28 cellular contexts compared by ENCODE assay signal in the genomic region with DNA sequence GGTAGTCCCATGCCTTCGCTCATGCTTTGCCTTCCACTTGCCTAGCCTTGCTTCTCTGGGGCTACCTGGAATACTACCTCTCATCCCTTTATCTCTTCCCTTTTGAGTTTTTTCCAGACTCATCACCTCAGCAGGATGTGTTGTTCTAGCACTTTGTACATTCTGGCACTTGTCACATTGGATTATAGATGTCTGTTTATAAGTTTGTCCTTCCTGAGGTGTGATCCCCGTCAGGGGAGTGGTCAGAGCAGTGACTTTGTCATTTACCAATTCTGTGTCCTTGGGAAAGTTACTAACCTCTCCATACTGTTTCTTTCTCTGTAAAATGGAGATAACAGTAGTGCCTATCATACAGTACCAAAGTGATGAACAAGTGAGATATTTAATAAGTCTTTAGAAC.
"Had no signal": no experiment of that assay in that cellular context is flagged by ENCODE, and none has a peak within 500 bp of the region (broad histone marks: within the 10 kb centered on the region; RNA-seq: fewer than 3 reads in every experiment).

No MANE protein-coding gene starts in this region.

- H3K36me3 ChIP-seq: neural progenitor cell had no signal

- H3K9me3 Mint-ChIP-seq: immature natural killer cell; mesothelial cell of epicardium; naive B cell; natural killer cell; nephron progenitor cell; neural progenitor cell; stimulated activated naive B cell treated with anti-CD40 and anti-IgM and Interleukin-4, amounts not matched to agents 10 μg/mL and 1 μg/mL and 100 μg/mL, for 72 hours had no signal

- H3K4me3 ChIP-seq: lung, neural progenitor cell, psoas muscle, skin epidermis, stomach, testis, thyroid gland, transverse colon, upper lobe of left lung, vagina had no signal

- H3K27ac Mint-ChIP-seq: immature natural killer cell; mesothelial cell of epicardium; natural killer cell; neural progenitor cell; stimulated activated naive B cell treated with anti-CD40 and anti-IgM and Interleukin-4, amounts not matched to agents 10 μg/mL and 1 μg/mL and 100 μg/mL, for 72 hours had no signal

- H3K4me3 Mint-ChIP-seq: immature natural killer cell; mesothelial cell of epicardium; naive B cell; natural killer cell; neural progenitor cell; stimulated activated naive B cell treated with anti-CD40 and anti-IgM and Interleukin-4, amounts not matched to agents 10 μg/mL and 1 μg/mL and 100 μg/mL, for 72 hours had no signal

- H3K27me3 ChIP-seq: neural progenitor cell, neutrophil, stomach, testis, thyroid gland, transverse colon, upper lobe of left lung, vagina had no signal

- DNase-seq: hypothalamus; immature natural killer cell; kidney; mesendoderm; naive B cell; natural killer cell; nephron progenitor cell; occipital lobe; psoas muscle; stimulated activated CD4-positive, alpha-beta T cell treated with anti-CD3 and anti-CD28 coated beads, Interleukin-12 subunit alpha, Interleukin-12 subunit beta, amount 100 ng/mL, for 4 hours; stimulated activated CD4-positive, alpha-beta T cell treated with anti-CD3 and anti-CD28 coated beads, Interleukin-15, amount 100 ng/mL, for 24 hours; stimulated activated CD4-positive, alpha-beta T cell treated with anti-CD3 and anti-CD28 coated beads, Interleukin-2, amount 100 ng/mL, for 24 hours; stimulated activated CD4-positive, alpha-beta T cell treated with anti-CD3 and anti-CD28 coated beads, Interleukin-4, amount 100 ng/mL, for 1 hour; stimulated activated naive B cell treated with anti-CD40 and anti-IgM and Interleukin-4, amounts not matched to agents 10 μg/mL and 1 μg/mL and 100 μg/mL, for 72 hours; stimulated activated naive CD8-positive, alpha-beta T cell treated with anti-CD3 and anti-CD28 coated beads, Interleukin-15, Interleukin-2, amounts not matched to agents 100 U/mL and 50 U/mL, for 24 hours; stomach; testis; thyroid gland; transverse colon; upper lobe of left lung had no signal

- H3K9me3 ChIP-seq: neutrophil, psoas muscle, stomach, testis, thyroid gland, transverse colon, upper lobe of left lung, vagina had no signal

- ATAC-seq: natural killer cell; psoas muscle; sciatic nerve; stimulated activated naive B cell treated with anti-CD40 and anti-IgM and Interleukin-4, amounts not matched to agents 10 μg/mL and 1 μg/mL and 100 μg/mL, for 72 hours; stimulated activated naive CD8-positive, alpha-beta T cell treated with anti-CD3 and anti-CD28 coated beads, Interleukin-15, Interleukin-2, amounts not matched to agents 100 U/mL and 50 U/mL, for 24 hours had no signal

- H3K27ac ChIP-seq: neutrophil, parathyroid adenoma, psoas muscle, skin epidermis, stomach, testis, thyroid gland, transverse colon, upper lobe of left lung, vagina had no signal

- H3K4me1 ChIP-seq: testis, thyroid gland, transverse colon, vagina had no signal

- H3K27me3 Mint-ChIP-seq: naive B cell; stimulated activated naive B cell treated with anti-CD40 and anti-IgM and Interleukin-4, amounts not matched to agents 10 μg/mL and 1 μg/mL and 100 μg/mL, for 72 hours had no signal
